Comparison of ENCODE assay signal across 23 cellular contexts in genomic region chr4:92254767-92255442, GRCh38. TPM values are rescaled to one million over a fixed set of nuclear protein-coding genes. Genes with fewer than 3 reads are reported as not detected.
DNase-seq lines count a peak whose midpoint lies in the region; ATAC-seq and TF ChIP-seq lines count a peak whose summit lies in the region.
"Had no signal": no experiment of that assay in that cellular context is flagged by ENCODE, and none has a peak within 500 bp of the region (broad histone marks: within the 10 kb centered on the region; RNA-seq: fewer than 3 reads in every experiment).

No MANE protein-coding gene starts in this region.

- CTCF ChIA-PET in IMR-90 (lab: Yijun Ruan, JAX): no interaction called here

- no peak overlapping the region for H3K27ac Mint-ChIP-seq in endodermal cell
- H3K27ac Mint-ChIP-seq: CD14-positive monocyte; CD4-positive, alpha-beta T cell; CD8-positive, alpha-beta memory T cell; HFFc6 had no signal

- no peak for TF ChIP-seq RAD21 in IMR-90 (IDR thresholded peaks at IDR 0.05; ENCODE audit: low read length)

- H2BK20ac ChIP-seq in IMR-90 (ENCODE audit: low read depth, low read length): no peak overlapping the region

- 80% methylated on average over 3 of the region's 8 CpGs; no CpG with 5 or more reads in 1 of the 2 experiments for WGBS in IMR-90 (ENCODE audit: extremely low coverage in 2 of 2, insufficient read length in 1 of 2), 2 experiments
- 85 to 92% methylated on average over 5 to 8 of the region's 8 CpGs for WGBS in endodermal cell (ENCODE audit: insufficient coverage in 1 of 2, insufficient read length in 1 of 2), 2 experiments
- WGBS in mesendoderm (ENCODE audit: extremely low coverage, insufficient coverage, low lambda C conversion rate): no CpG with 5 or more reads among the region's 8 CpGs

- no peak overlapping the region for H2BK120ac ChIP-seq in IMR-90 (ENCODE audit: low read depth, low read length)
- no peak overlapping the region for H2BK120ac ChIP-seq in mesendoderm (ENCODE audit: low read depth, low read length)

- H3K9me3 Mint-ChIP-seq in endodermal cell: peaks cover 88% of the 10 kb centered on the region

- H4K8ac ChIP-seq in IMR-90 (ENCODE audit: low read depth in 2 of 2, low read length in 2 of 2) (no peak overlapping the region), mesendoderm (ENCODE audit: low read depth, low read length) (no peak overlapping the region)

- H3K4me1 Mint-ChIP-seq in endodermal cell: no peaks in the 10 kb centered on the region
- H3K4me1 Mint-ChIP-seq: CD14-positive monocyte; CD8-positive, alpha-beta memory T cell had no signal

- H3K27ac ChIP-seq in IMR-90 (ENCODE audit: insufficient read depth, low read length) (no peak overlapping the region), endodermal cell (ENCODE audit: low read depth, low read length) (no peak overlapping the region), mesendoderm (ENCODE audit: low read depth, low read length) (no peak overlapping the region), substantia nigra (ENCODE audit: low read depth, low read length, poor library complexity, severe bottlenecking) (no peak overlapping the region)
- H3K27ac ChIP-seq: 22Rv1; BLaER1 treated with 17β-estradiol and CSF1 and Interleukin-3, amounts not matched to agents 10 nM and 100 nM had no signal

- H3K79me2 ChIP-seq in mesendoderm (ENCODE audit: control insufficient read depth, insufficient read depth, low read length): no peaks in the 10 kb centered on the region

- H3K27me3 ChIP-seq in IMR-90 (ENCODE audit: control insufficient read depth, insufficient read depth, low read length) (no peaks in the 10 kb centered on the region; the same call in 1 of the 2 replicates), endodermal cell (ENCODE audit: control insufficient read depth, insufficient read depth, low read length, poor library complexity, severe bottlenecking) (no peaks in the 10 kb centered on the region), mesendoderm (ENCODE audit: insufficient read depth, low read length, poor library complexity) (no peaks in the 10 kb centered on the region)
- H3K27me3 ChIP-seq: BE2C; BLaER1 treated with 17β-estradiol and CSF1 and Interleukin-3, amounts not matched to agents 10 nM and 100 nM had no signal

- BruUV-seq in IMR-90 (replicated peaks; lab: Mats Ljungman, UMichigan): no TSS peak

- H3K79me1 ChIP-seq in IMR-90 (ENCODE audit: low read depth in 1 of 2, low read length in 2 of 2): no peaks in the 10 kb centered on the region
- no peaks in the 10 kb centered on the region for H3K79me1 ChIP-seq in mesendoderm (ENCODE audit: low read length)

- H2BK15ac ChIP-seq in IMR-90 (ENCODE audit: low read depth, low read length) (no peak overlapping the region), mesendoderm (replicated peaks; ENCODE audit: low read depth) (no peak overlapping the region)

- H3K18ac ChIP-seq in IMR-90 (ENCODE audit: low read depth, low read length): no peak overlapping the region
- H3K18ac ChIP-seq in mesendoderm (ENCODE audit: low read length): no peak overlapping the region

- no peak overlapping the region for H3K14ac ChIP-seq in IMR-90 (replicated peaks; ENCODE audit: low read depth, low read length)

- DNase-seq in ELF-1 (ENCODE audit: low read depth, low spot score) (peak; percentile 28), IMR-90 (no peak), endodermal cell (peak; percentile 75), mesendoderm (peak; percentile 73), hepatic stellate cell (ENCODE audit: low spot score) (no peak), substantia nigra (lab: John Stamatoyannopoulos, UW) (no peak)
- DNase-seq: ACHN; AML-193; BE2C; CD4-positive, alpha-beta T cell; CD8-positive, alpha-beta memory T cell; DMS 273 treated with DMSO at 0.1 percent for 48 hours; DMS79; EL; GF-D8; HFFc6 had no signal

- peaks cover 33% of the 10 kb centered on the region for H3K27me3 Mint-ChIP-seq in endodermal cell (ENCODE audit: insufficient read depth)
- H3K27me3 Mint-ChIP-seq: CD4-positive, alpha-beta T cell; CD8-positive, alpha-beta memory T cell had no signal

- intact Hi-C loops in IMR-90 (cut with micrococcal nuclease): no loop called here

- no peak overlapping the region for H4K5ac ChIP-seq in IMR-90 (ENCODE audit: low read depth, low read length)
- no peak overlapping the region for H4K5ac ChIP-seq in mesendoderm (ENCODE audit: low read length)

- no peaks in the 10 kb centered on the region for H3K4me1 ChIP-seq in IMR-90 (ENCODE audit: control insufficient read depth, insufficient read depth, low read length)
- H3K4me1 ChIP-seq in endodermal cell (ENCODE audit: control insufficient read depth, insufficient read depth, low read length): no peaks in the 10 kb centered on the region
- no peaks in the 10 kb centered on the region for H3K4me1 ChIP-seq in mesendoderm (ENCODE audit: control insufficient read depth, low read depth, low read length)
- H3K4me1 ChIP-seq: BE2C, HAP-1 had no signal

- in situ Hi-C loops in IMR-90 (cut with MboI; ENCODE audit: low sequenced_read_pairs): no loop called here

- no peak overlapping the region for H3K9ac ChIP-seq in IMR-90 (ENCODE audit: low read depth, low read length)
- H3K9ac ChIP-seq in endodermal cell (ENCODE audit: extremely low read depth, low read length, poor library complexity, severe bottlenecking): no peak overlapping the region
- H3K9ac ChIP-seq in mesendoderm (ENCODE audit: low read length): no peak overlapping the region
- H3K9ac ChIP-seq: BLaER1 treated with 17β-estradiol and CSF1 and Interleukin-3, amounts not matched to agents 10 nM and 100 nM had no signal

- H4K20me1 ChIP-seq in IMR-90 (ENCODE audit: insufficient read depth, low read length): no peaks in the 10 kb centered on the region
- H4K20me1 ChIP-seq: BLaER1 treated with 17β-estradiol and CSF1 and Interleukin-3, amounts not matched to agents 10 nM and 100 nM had no signal

- no peak overlapping the region for H3K4me3 Mint-ChIP-seq in endodermal cell
- H3K4me3 Mint-ChIP-seq: CD14-positive monocyte; CD4-positive, alpha-beta T cell; CD8-positive, alpha-beta memory T cell; HFFc6 had no signal

- H3K9me3 ChIP-seq in IMR-90 (ENCODE audit: control insufficient read depth, insufficient read depth, low read length): peaks cover 2% of the 10 kb centered on the region; the same call in 1 of the 2 replicates
- H3K9me3 ChIP-seq in endodermal cell (ENCODE audit: control insufficient read depth, low read length): peaks cover 48% of the 10 kb centered on the region
- H3K9me3 ChIP-seq: BE2C, HAP-1 had no signal

- H4K91ac ChIP-seq in IMR-90 (ENCODE audit: insufficient read depth, low read depth, low read length): no peak overlapping the region

- H3K4me2 ChIP-seq in IMR-90 (ENCODE audit: low read depth, low read length) (no peak overlapping the region), mesendoderm (ENCODE audit: low read length) (no peak overlapping the region)
- H3K4me2 ChIP-seq: BLaER1 treated with 17β-estradiol and CSF1 and Interleukin-3, amounts not matched to agents 10 nM and 100 nM had no signal

- TF ChIP-seq CTCF in IMR-90 (conservative IDR thresholded peaks at IDR 0.05; ENCODE audit: low read depth, low read length) (no peak), endodermal cell (conservative IDR thresholded peaks at IDR 0.05) (no peak)

- H3K4ac ChIP-seq in IMR-90 (ENCODE audit: low read depth, low read length): no peak overlapping the region
- H3K4ac ChIP-seq in mesendoderm (ENCODE audit: low read depth, low read length): no peak overlapping the region

- H3K56ac ChIP-seq in IMR-90 (ENCODE audit: extremely low read depth, insufficient read depth, low read length) (no peak overlapping the region), mesendoderm (ENCODE audit: low read length) (no peak overlapping the region)

- H3K23ac ChIP-seq in IMR-90 (ENCODE audit: low read depth, low read length) (no peak overlapping the region), mesendoderm (ENCODE audit: low read length) (no peak overlapping the region)

- dilution Hi-C loops in IMR-90 (cut with HindIII; ENCODE audit: low sequenced_read_pairs, unreplicated experiment): no loop called here

- H3K36me3 Mint-ChIP-seq in endodermal cell (ENCODE audit: low read depth): peaks cover 41% of the 10 kb centered on the region
- H3K36me3 Mint-ChIP-seq: CD14-positive monocyte; CD8-positive, alpha-beta memory T cell had no signal

- POLR2A ChIA-PET in IMR-90 (lab: Charles Lee; ENCODE audit: unreplicated experiment): no interaction called here

- H3K36me3 ChIP-seq in IMR-90 (ENCODE audit: control insufficient read depth, insufficient read depth, low read length): no peaks in the 10 kb centered on the region
- no peaks in the 10 kb centered on the region for H3K36me3 ChIP-seq in endodermal cell (ENCODE audit: control insufficient read depth, insufficient read depth, low read length)
- H3K36me3 ChIP-seq in mesendoderm (ENCODE audit: control insufficient read depth, insufficient read depth, low read length): peaks cover 7% of the 10 kb centered on the region
- H3K36me3 ChIP-seq: BE2C; BLaER1 treated with 17β-estradiol and CSF1 and Interleukin-3, amounts not matched to agents 10 nM and 100 nM; HAP-1 had no signal

- H2BK5ac ChIP-seq in IMR-90 (ENCODE audit: low read depth, low read length, poor library complexity, severe bottlenecking) (no peak overlapping the region), mesendoderm (ENCODE audit: low read length) (no peak overlapping the region)

- no peak for TF ChIP-seq POLR2A in IMR-90 (IDR thresholded peaks at IDR 0.05; ENCODE audit: low read depth, low read length)

- peak overlapping the region; percentile 23 for H2AFZ ChIP-seq in IMR-90 (replicated peaks; ENCODE audit: low read length, poor library complexity)

- peak overlapping the region; percentile 16 for H2AK9ac ChIP-seq in IMR-90 (replicated peaks; ENCODE audit: low read depth, low read length, poor library complexity)

- H2AK5ac ChIP-seq in IMR-90 (ENCODE audit: low read depth, low read length) (no peak overlapping the region), mesendoderm (ENCODE audit: low read length) (no peak overlapping the region)

- ATAC-seq in IMR-90 (ENCODE audit: low read depth): no peak
- ATAC-seq in GM18870 (IDR thresholded peaks at IDR 0.05; ENCODE audit: unreplicated experiment): no peak
- ATAC-seq in HG03469 (IDR thresholded peaks at IDR 0.05; ENCODE audit: unreplicated experiment): no peak

- H3K9me1 ChIP-seq in IMR-90 (ENCODE audit: insufficient read depth, low read length): no peaks in the 10 kb centered on the region

- H3K4me3 ChIP-seq in IMR-90 (ENCODE audit: insufficient read depth, low read depth, low read length): no peak overlapping the region
- no peak overlapping the region for H3K4me3 ChIP-seq in endodermal cell (ENCODE audit: low read length)
- no peak overlapping the region for H3K4me3 ChIP-seq in mesendoderm (ENCODE audit: low read length)
- H3K4me3 ChIP-seq: BLaER1 treated with 17β-estradiol and CSF1 and Interleukin-3, amounts not matched to agents 10 nM and 100 nM; HAP-1 had no signal

RNA-seq across cellular contexts. Expression of gene GRID2, which starts 48.9 kb away (rescaled TPM):
- under 0.01 TPM in 1 of 2 replicates, not detected in the other for total RNA-seq in IMR-90 (2012; rRNA removed)
- polyA plus RNA-seq in IMR-90 (2012; rRNA removed): not detected in 2 replicates
- polyA plus RNA-seq in IMR-90 (2012; cell fraction: cytosol; rRNA removed): not detected in 2 replicates
- polyA plus RNA-seq in IMR-90 (2012; cell fraction: nucleus; rRNA removed; ENCODE audit: low replicate concordance): not detected in 2 replicates
- total RNA-seq in endodermal cell: 10 to 100 TPM; 27.3 to 40.4 TPM
- polyA plus RNA-seq in endodermal cell (2013, experiment 1 of 2): 5.2 TPM
- 4.3 TPM for polyA plus RNA-seq in endodermal cell (2013, experiment 2 of 2)
- 29.2 TPM for polyA plus RNA-seq in mesendoderm (2013, experiment 1 of 2)
- 29.6 TPM for polyA plus RNA-seq in mesendoderm (2013, experiment 2 of 2)
- total RNA-seq: CD4-positive, alpha-beta T cell; CD8-positive, alpha-beta memory T cell; G401; HFFc6 had no signal
- polyA plus RNA-seq: CD14-positive monocyte; CD8-positive, alpha-beta memory T cell had no signal

Comparison
In these comparisons a context has a peak if more than half of its experiments do, and no peak if none do; other contexts are left out.
1. DNase-seq: peak in ELF-1 (single experiment), endodermal cell (single experiment) and mesendoderm (single experiment); none in IMR-90 (single experiment), hepatic stellate cell (single experiment) and substantia nigra (0 of 49).
2. RNA of gene GRID2, which starts 48.9 kb away (total RNA-seq): 27.3 to 40.4 TPM in endodermal cell; under 0.01 TPM in IMR-90; every median in the first group is over 10 times any median in the second.